8 cellular contexts compared by ENCODE assay signal in genomic region chr1:246567258-246568235, GRCh38. TPM values are rescaled to one million over a fixed set of nuclear protein-coding genes. Genes with fewer than 3 reads are reported as not detected.
DNase-seq lines count a peak whose midpoint lies in the region; ATAC-seq and TF ChIP-seq lines count a peak whose summit lies in the region.

No MANE protein-coding gene starts in this region.

- POLR2A ChIA-PET in SK-N-SH (lab: Yijun Ruan, JAX), result interaction anchor here (0.6 to 1.2 kb wide), 2 partner anchors 8 to 30 kb away, joined by 3 to 4 read pairs; no protein-coding TSS in a partner anchor

- H3K27me3 ChIP-seq in SK-N-SH (ENCODE audit: insufficient read depth) (no peaks in the 10 kb centered on the region), endodermal cell (ENCODE audit: control insufficient read depth, insufficient read depth, low read length, poor library complexity, severe bottlenecking) (no peaks in the 10 kb centered on the region), neural progenitor cell (no peaks in the 10 kb centered on the region)

- TF ChIP-seq CTCF in GM12875 (IDR thresholded peaks at IDR 0.05; ENCODE audit: borderline replicate concordance, insufficient read depth, low read depth, low read length), result no peak
- TF ChIP-seq CTCF in SK-N-SH (IDR thresholded peaks at IDR 0.05), result no peak
- no peak for TF ChIP-seq CTCF in endodermal cell (conservative IDR thresholded peaks at IDR 0.05)
- no peak for TF ChIP-seq CTCF in neural progenitor cell (IDR thresholded peaks at IDR 0.05)

- no peaks in the 10 kb centered on the region for H3K9me3 ChIP-seq in SK-N-SH
- no peaks in the 10 kb centered on the region for H3K9me3 ChIP-seq in endodermal cell (ENCODE audit: control insufficient read depth, low read length)
- H3K9me3 ChIP-seq in neural progenitor cell (ENCODE audit: low read depth), result no peaks in the 10 kb centered on the region

- peaks cover 14 to 22% of the 10 kb centered on the region in 2 experiments for H3K36me3 ChIP-seq in SK-N-SH (replicated peaks in 1 of 2; ENCODE audit: control insufficient read depth in 1 of 2, insufficient read depth in 2 of 2, low read length in 1 of 2)
- peaks cover 12% of the 10 kb centered on the region for H3K36me3 ChIP-seq in endodermal cell (ENCODE audit: control insufficient read depth, insufficient read depth, low read length)
- peaks cover 5% of the 10 kb centered on the region for H3K36me3 ChIP-seq in neural progenitor cell

- peaks cover 18% of the 10 kb centered on the region for H3K4me1 Mint-ChIP-seq in endodermal cell
- H3K4me1 Mint-ChIP-seq in neural progenitor cell, result peaks cover 20% of the 10 kb centered on the region

- H3K4me3 Mint-ChIP-seq in endodermal cell (peak overlapping the region; percentile 98), neural progenitor cell (peak overlapping the region; percentile 97)

- H3K79me2 ChIP-seq in SK-N-SH (ENCODE audit: insufficient read depth) (peaks cover 96% of the 10 kb centered on the region), neural progenitor cell (ENCODE audit: low read depth) (peaks cover 86% of the 10 kb centered on the region)

- no peaks in the 10 kb centered on the region for H3K9me2 ChIP-seq in SK-N-SH

- H3K9me3 Mint-ChIP-seq in endodermal cell (no peaks in the 10 kb centered on the region), neural progenitor cell (no peaks in the 10 kb centered on the region)

- peaks cover 11 to 13% of the 10 kb centered on the region in 2 experiments; a peak in 3 of 4 replicates for H3K4me1 ChIP-seq in SK-N-SH (ENCODE audit: control insufficient read depth in 1 of 2, insufficient read depth in 2 of 2, low read depth in 1 of 2, low read length in 1 of 2)
- H3K4me1 ChIP-seq in endodermal cell (ENCODE audit: control insufficient read depth, insufficient read depth, low read length), result no peaks in the 10 kb centered on the region
- peaks cover 6% of the 10 kb centered on the region for H3K4me1 ChIP-seq in neural progenitor cell

- CTCF ChIA-PET in SK-N-SH (lab: Yijun Ruan, JAX), result interaction anchor here (0.9 to 1.8 kb wide), 3 partner anchors 12 to 122 kb away, joined by 3 read pairs; no protein-coding TSS in a partner anchor

- H3K9ac ChIP-seq in SK-N-SH (peak overlapping the region; percentile 96), endodermal cell (ENCODE audit: extremely low read depth, low read length, poor library complexity, severe bottlenecking) (peak overlapping the region; percentile 90), neural progenitor cell (peak overlapping the region; percentile 49)

- DNase-seq in AG08395 (ENCODE audit: low spot score) (peak; percentile 69), SK-N-SH (peak; percentile 24), endodermal cell (no peak), neural progenitor cell (ENCODE audit: low spot score) (peak; percentile 44), middle frontal gyrus (ENCODE audit: extremely low spot score, low spot score) (no peak)

- H3K27me3 Mint-ChIP-seq in endodermal cell (ENCODE audit: insufficient read depth) (no peaks in the 10 kb centered on the region), neural progenitor cell (ENCODE audit: insufficient read depth, low read depth) (peaks cover 2% of the 10 kb centered on the region)

- WGBS in SK-N-SH (ENCODE audit: low lambda C conversion rate), result 13% methylated on average over 13 of the region's 13 CpGs
- WGBS in endodermal cell (ENCODE audit: insufficient coverage in 1 of 2, insufficient read length in 1 of 2), 2 experiments, result 33% methylated on average over 2 to 13 of the region's 13 CpGs

- H3K4me3 ChIP-seq in GM12875 (ENCODE audit: low read depth, low read length) (peak overlapping the region; percentile 91), SK-N-SH (ENCODE audit: low read depth in 2 of 2, low read length in 1 of 2) (peak overlapping the region; percentile 90 to 96), endodermal cell (ENCODE audit: low read length) (peak overlapping the region; percentile 97), neural progenitor cell (peak overlapping the region; percentile 80)

- H4K20me1 ChIP-seq in SK-N-SH (ENCODE audit: insufficient read depth) (no peaks in the 10 kb centered on the region), neural progenitor cell (ENCODE audit: low read depth) (peaks cover 5% of the 10 kb centered on the region)

- H3K27ac ChIP-seq in SK-N-SH (ENCODE audit: low read depth in 2 of 2, low read length in 1 of 2), result peak overlapping the region; percentile 93 to 97
- no peak overlapping the region for H3K27ac ChIP-seq in endodermal cell (ENCODE audit: low read depth, low read length)
- no peak overlapping the region for H3K27ac ChIP-seq in neural progenitor cell

- no peak for TF ChIP-seq EP300 in SK-N-SH (IDR thresholded peaks at IDR 0.05; ENCODE audit: borderline replicate concordance in 1 of 2, low read depth in 1 of 2, low read length in 1 of 2)

- H2AFZ ChIP-seq in SK-N-SH (ENCODE audit: low read depth), result peak overlapping the region; percentile 74
- H2AFZ ChIP-seq in neural progenitor cell (replicated peaks), result peak overlapping the region; percentile 78

- H3K27ac Mint-ChIP-seq in endodermal cell (peak overlapping the region; percentile 96), neural progenitor cell (no peak overlapping the region)

- H3K36me3 Mint-ChIP-seq in endodermal cell (ENCODE audit: low read depth) (peaks cover 10% of the 10 kb centered on the region), neural progenitor cell (no peaks in the 10 kb centered on the region)

- no peak for ATAC-seq in HG03175 (IDR thresholded peaks at IDR 0.05; ENCODE audit: unreplicated experiment)
- ATAC-seq in HG03196 (IDR thresholded peaks at IDR 0.05; ENCODE audit: unreplicated experiment), result no peak

- peaks cover 21% of the 10 kb centered on the region for H3F3A ChIP-seq in SK-N-SH (replicated peaks; ENCODE audit: insufficient read depth)
- H3F3A ChIP-seq in neural progenitor cell (ENCODE audit: low read depth), result peaks cover 17% of the 10 kb centered on the region

- TF ChIP-seq RAD21 in SK-N-SH (IDR thresholded peaks at IDR 0.05; ENCODE audit: low read length), result no peak

- H3K4me2 ChIP-seq in SK-N-SH (peak overlapping the region; percentile 92), neural progenitor cell (peak overlapping the region; percentile 88)

TF ChIP-seq in SK-N-SH, 30 proteins besides CTCF, POLR2A, EP300 and RAD21 (continues in another document):
- TF ChIP-seq RXRA (IDR thresholded peaks at IDR 0.05; ENCODE audit: borderline replicate concordance, low read depth) (no peak), POLR2AphosphoS5 (IDR thresholded peaks at IDR 0.05; ENCODE audit: low read depth, low read length) (peak; percentile 48; the same call in 1 of the 2 replicates), NFIC (IDR thresholded peaks at IDR 0.05; ENCODE audit: borderline replicate concordance) (no peak), FOXM1 (IDR thresholded peaks at IDR 0.05; ENCODE audit: low read depth) (no peak), FOSL2 (IDR thresholded peaks at IDR 0.05; ENCODE audit: borderline replicate concordance, low read depth) (peak; percentile 60; the same call in 1 of the 2 replicates)
- TF ChIP-seq, protein P1, sequence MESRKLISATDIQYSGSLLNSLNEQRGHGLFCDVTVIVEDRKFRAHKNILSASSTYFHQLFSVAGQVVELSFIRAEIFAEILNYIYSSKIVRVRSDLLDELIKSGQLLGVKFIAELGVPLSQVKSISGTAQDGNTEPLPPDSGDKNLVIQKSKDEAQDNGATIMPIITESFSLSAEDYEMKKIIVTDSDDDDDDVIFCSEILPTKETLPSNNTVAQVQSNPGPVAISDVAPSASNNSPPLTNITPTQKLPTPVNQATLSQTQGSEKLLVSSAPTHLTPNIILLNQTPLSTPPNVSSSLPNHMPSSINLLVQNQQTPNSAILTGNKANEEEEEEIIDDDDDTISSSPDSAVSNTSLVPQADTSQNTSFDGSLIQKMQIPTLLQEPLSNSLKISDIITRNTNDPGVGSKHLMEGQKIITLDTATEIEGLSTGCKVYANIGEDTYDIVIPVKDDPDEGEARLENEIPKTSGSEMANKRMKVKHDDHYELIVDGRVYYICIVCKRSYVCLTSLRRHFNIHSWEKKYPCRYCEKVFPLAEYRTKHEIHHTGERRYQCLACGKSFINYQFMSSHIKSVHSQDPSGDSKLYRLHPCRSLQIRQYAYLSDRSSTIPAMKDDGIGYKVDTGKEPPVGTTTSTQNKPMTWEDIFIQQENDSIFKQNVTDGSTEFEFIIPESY (IDR thresholded peaks at IDR 0.05; ENCODE audit: borderline replicate concordance, low read depth), result no peak

RNA-seq across cellular contexts. Expression of gene CNST, which starts 1.3 kb away (rescaled TPM):
- polyA plus RNA-seq in SK-N-SH (2012; rRNA removed), result 21.7 and 29.8 TPM in 2 replicates
- polyA plus RNA-seq in SK-N-SH (2012; cell fraction: cytosol; rRNA removed), result 26.4 and 27.7 TPM in 2 replicates
- 34.0 and 50.1 TPM in 2 replicates for polyA plus RNA-seq in SK-N-SH (2012; cell fraction: nucleus; rRNA removed)
- total RNA-seq in endodermal cell (10 to 100 TPM; 14.7 to 20.3 TPM), neural progenitor cell (ENCODE audit: low replicate concordance) (15.5 and 25.6 TPM in 2 replicates)
- polyA plus RNA-seq in endodermal cell (2013, experiment 1 of 2), result 11.6 TPM
- 12.0 TPM for polyA plus RNA-seq in endodermal cell (2013, experiment 2 of 2)

RNA-seq across cellular contexts. Expression of gene TFB2M, which starts 1.5 kb away (rescaled TPM):
- 17.3 and 26.2 TPM in 2 replicates for polyA plus RNA-seq in SK-N-SH (2012; rRNA removed)
- 29.0 and 40.0 TPM in 2 replicates for polyA plus RNA-seq in SK-N-SH (2012; cell fraction: cytosol; rRNA removed)
- 13.5 and 23.2 TPM in 2 replicates for polyA plus RNA-seq in SK-N-SH (2012; cell fraction: nucleus; rRNA removed)
- total RNA-seq in endodermal cell (10 to 100 TPM; 13.2 to 13.7 TPM), neural progenitor cell (ENCODE audit: low replicate concordance) (16.4 and 21.1 TPM in 2 replicates)
- 14.2 TPM for polyA plus RNA-seq in endodermal cell (2013, experiment 1 of 2)
- 14.4 TPM for polyA plus RNA-seq in endodermal cell (2013, experiment 2 of 2)

Comparison
In these comparisons a context has a peak if more than half of its experiments do, and no peak if none do; other contexts are left out.
1. DNase-seq: peak in AG08395 (single experiment), SK-N-SH (single experiment) and neural progenitor cell (single experiment); none in endodermal cell (single experiment) and middle frontal gyrus (single experiment).
2. H3K27ac ChIP-seq: peak in SK-N-SH (2 of 2); none in endodermal cell (single experiment) and neural progenitor cell (single experiment).
3. Peak in every context shown above with its lines, with median percentiles within 50 percentile points of each other: H3K4me3 ChIP-seq and H3K9ac ChIP-seq.